Comparison of ENCODE assay signal across 12 cellular contexts in genomic region chr15:99605490-99605931, GRCh38. TPM values are rescaled to one million over a fixed set of nuclear protein-coding genes. Genes with fewer than 3 reads are reported as not detected.
A peak's percentile ranks its signal among the peaks of the same experiment; 100 is the strongest.
DNase-seq lines count a peak whose midpoint lies in the region; ATAC-seq and TF ChIP-seq lines count a peak whose summit lies in the region.
"Had no signal": no experiment of that assay in that cellular context is flagged by ENCODE, and none has a peak within 500 bp of the region (broad histone marks: within the 10 kb centered on the region; RNA-seq: fewer than 3 reads in every experiment).

No MANE protein-coding gene starts in this region.

- no peak overlapping the region for H3K18ac ChIP-seq in mesenchymal stem cell (ENCODE audit: low read depth in 1 of 2, low read length in 2 of 2)

- H2AK5ac ChIP-seq in mesenchymal stem cell (ENCODE audit: low read length, severe bottlenecking) = no peak overlapping the region

- H3K36me3 ChIP-seq in BLaER1 treated with 17β-estradiol and CSF1 and Interleukin-3, amounts not matched to agents 10 nM and 100 nM = peaks cover 24 to 92% (median 73%) of the 10 kb centered on the region in 11 experiments
- peaks cover 0 to 21% of the 10 kb centered on the region in 2 experiments for H3K36me3 ChIP-seq in mesenchymal stem cell (ENCODE audit: control insufficient read depth in 1 of 2, insufficient read depth in 2 of 2, low read depth in 1 of 2, low read length in 2 of 2)

- WGBS in mesenchymal stem cell = 95% methylated on average over 6 of the region's 6 CpGs

- H3K4ac ChIP-seq in mesenchymal stem cell (ENCODE audit: low read depth in 1 of 2, low read length in 2 of 2) = no peak overlapping the region

- CTCF ChIA-PET in activated CD8-positive, alpha-beta memory T cell treated with anti-CD3 and anti-CD28 coated beads, Interleukin-2, amount 10 ng/mL, durations not matched to agents 7 days and 5 days (lab: Charles Lee) = no interaction called here

- H3K27me3 Mint-ChIP-seq in activated CD8-positive, alpha-beta memory T cell treated with anti-CD3 and anti-CD28 coated beads, Interleukin-2, amount 10 ng/mL, durations not matched to agents 7 days and 5 days = no peaks in the 10 kb centered on the region

- H4K91ac ChIP-seq in mesenchymal stem cell (ENCODE audit: low read length) = no peak overlapping the region

- H3K79me1 ChIP-seq in mesenchymal stem cell (replicated peaks; ENCODE audit: low read length, poor library complexity, severe bottlenecking) = peaks cover 3% of the 10 kb centered on the region

- H3K4me1 Mint-ChIP-seq in activated CD8-positive, alpha-beta memory T cell treated with anti-CD3 and anti-CD28 coated beads, Interleukin-2, amount 10 ng/mL, durations not matched to agents 7 days and 5 days = no peaks in the 10 kb centered on the region

- peaks cover 7% of the 10 kb centered on the region for H3K9me3 Mint-ChIP-seq in activated CD8-positive, alpha-beta memory T cell treated with anti-CD3 and anti-CD28 coated beads, Interleukin-2, amount 10 ng/mL, durations not matched to agents 7 days and 5 days (ENCODE audit: low read depth)

- H2AFZ ChIP-seq in mesenchymal stem cell (ENCODE audit: low read depth, low read length) = no peak overlapping the region

- peak overlapping the region in 8 of 11 experiments; percentile 47 to 76 (median 64); a peak in 16 of 22 replicates for H3K27ac ChIP-seq in BLaER1 treated with 17β-estradiol and CSF1 and Interleukin-3, amounts not matched to agents 10 nM and 100 nM
- peak overlapping the region; percentile 47 for H3K27ac ChIP-seq in mesenchymal stem cell (ENCODE audit: low read length, poor library complexity, severe bottlenecking)
- H3K27ac ChIP-seq in dorsolateral prefrontal cortex = no peak overlapping the region

- ATAC-seq in HG02970 (IDR thresholded peaks at IDR 0.05; ENCODE audit: low FRiP score, unreplicated experiment) = no peak
- ATAC-seq in activated CD8-positive, alpha-beta memory T cell treated with anti-CD3 and anti-CD28 coated beads, Interleukin-2, amount 10 ng/mL, durations not matched to agents 7 days and 5 days = no peak

- no peaks in the 10 kb centered on the region for H3K27me3 ChIP-seq in BLaER1 treated with 17β-estradiol and CSF1 and Interleukin-3, amounts not matched to agents 10 nM and 100 nM
- H3K27me3 ChIP-seq in mesenchymal stem cell (ENCODE audit: control insufficient read depth in 1 of 2, insufficient read depth in 1 of 2, low read length in 2 of 2) (no peaks in the 10 kb centered on the region), dorsolateral prefrontal cortex (no peaks in the 10 kb centered on the region)

- DNase-seq in choroid plexus epithelial cell (ENCODE audit: low read depth) (peak; percentile 36), mesenchymal stem cell (no peak), mucosa of gallbladder (ENCODE audit: low spot score) (no peak), dorsolateral prefrontal cortex (no peak)
- no peak for DNase-seq in activated CD8-positive, alpha-beta memory T cell treated with anti-CD3 and anti-CD28 coated beads, Interleukin-2, amount 10 ng/mL, durations not matched to agents 7 days and 5 days
- DNase-seq: activated T-cell treated with anti-CD3 and anti-CD28 coated beads, Interleukin-2, amount 50 U/mL, for 48 hours; mesendoderm; NCI-H1105; NCI-H446 treated with DMSO at 0.1 percent for 48 hours had no signal

- no peak overlapping the region for H2BK15ac ChIP-seq in mesenchymal stem cell (ENCODE audit: low read depth, poor library complexity, severe bottlenecking)

- peaks cover 33 to 96% (median 70%) of the 10 kb centered on the region in 11 experiments; a peak in 20 of 22 replicates for H4K20me1 ChIP-seq in BLaER1 treated with 17β-estradiol and CSF1 and Interleukin-3, amounts not matched to agents 10 nM and 100 nM

- no peak overlapping the region for H3K27ac Mint-ChIP-seq in activated CD8-positive, alpha-beta memory T cell treated with anti-CD3 and anti-CD28 coated beads, Interleukin-2, amount 10 ng/mL, durations not matched to agents 7 days and 5 days

- H3K14ac ChIP-seq in mesenchymal stem cell (ENCODE audit: low read length in 2 of 2) = no peak overlapping the region

- no peak overlapping the region for H2BK12ac ChIP-seq in mesenchymal stem cell (ENCODE audit: low read length in 2 of 2)

- H3K4me1 ChIP-seq in BLaER1 treated with 17β-estradiol and CSF1 and Interleukin-3, amounts not matched to agents 10 nM and 100 nM = peaks cover 25 to 41% (median 31%) of the 10 kb centered on the region in 10 experiments
- peaks cover 7% of the 10 kb centered on the region for H3K4me1 ChIP-seq in mesenchymal stem cell (ENCODE audit: control insufficient read depth, insufficient read depth, low read depth, low read length)

- peaks cover 0 to 51% (median 34%) of the 10 kb centered on the region in 11 experiments; a peak in 20 of 22 replicates for H3K9me3 ChIP-seq in BLaER1 treated with 17β-estradiol and CSF1 and Interleukin-3, amounts not matched to agents 10 nM and 100 nM (replicated peaks in 1 of 11)
- H3K9me3 ChIP-seq in mesenchymal stem cell (ENCODE audit: control insufficient read depth, low read length) = peaks cover 1% of the 10 kb centered on the region

- peak overlapping the region in 5 of 11 experiments; percentile 6 to 59 (median 19); a peak in 3 of 22 replicates for H3K9ac ChIP-seq in BLaER1 treated with 17β-estradiol and CSF1 and Interleukin-3, amounts not matched to agents 10 nM and 100 nM
- H3K9ac ChIP-seq in mesenchymal stem cell (ENCODE audit: low read length) = no peak overlapping the region

- 0 out of 2 replicates have a peak, but pooled peaks have one; percentile 18 for TF ChIP-seq EP300 in Ishikawa (IDR thresholded peaks at IDR 0.05; ENCODE audit: borderline replicate concordance)

- H3K4me3 Mint-ChIP-seq in activated CD8-positive, alpha-beta memory T cell treated with anti-CD3 and anti-CD28 coated beads, Interleukin-2, amount 10 ng/mL, durations not matched to agents 7 days and 5 days = no peak overlapping the region

- no peak overlapping the region for H2BK120ac ChIP-seq in mesenchymal stem cell (ENCODE audit: low read depth, low read length)

- peaks cover 33% of the 10 kb centered on the region for H3K36me3 Mint-ChIP-seq in activated CD8-positive, alpha-beta memory T cell treated with anti-CD3 and anti-CD28 coated beads, Interleukin-2, amount 10 ng/mL, durations not matched to agents 7 days and 5 days

- H3K4me2 ChIP-seq in BLaER1 treated with 17β-estradiol and CSF1 and Interleukin-3, amounts not matched to agents 10 nM and 100 nM = peak overlapping the region in 9 of 11 experiments; percentile 21 to 77 (median 55); a peak in 13 of 22 replicates
- H3K4me2 ChIP-seq in mesenchymal stem cell (ENCODE audit: low read length, poor library complexity, severe bottlenecking) = no peak overlapping the region

- TF ChIP-seq RAD21 in Ishikawa (IDR thresholded peaks at IDR 0.05; ENCODE audit: low read depth) = no peak

- no peak overlapping the region for H3K4me3 ChIP-seq in BLaER1 treated with 17β-estradiol and CSF1 and Interleukin-3, amounts not matched to agents 10 nM and 100 nM
- H3K4me3 ChIP-seq in choroid plexus epithelial cell (ENCODE audit: low read depth, low read length) = no peak overlapping the region
- no peak overlapping the region for H3K4me3 ChIP-seq in mesenchymal stem cell (ENCODE audit: insufficient read depth in 1 of 2, low read depth in 1 of 2, low read length in 2 of 2)
- H3K4me3 ChIP-seq in dorsolateral prefrontal cortex = no peak overlapping the region

- intact Hi-C loops in dorsolateral prefrontal cortex (cut with DNase I) = no loop called here

- no peak overlapping the region for H2BK5ac ChIP-seq in mesenchymal stem cell (ENCODE audit: low read depth, low read length, poor library complexity, severe bottlenecking)

- no peak overlapping the region for H4K8ac ChIP-seq in mesenchymal stem cell (ENCODE audit: low read length)

- H3K23ac ChIP-seq in mesenchymal stem cell (ENCODE audit: low read length in 2 of 2) = no peak overlapping the region

- TF ChIP-seq CTCF in choroid plexus epithelial cell (conservative IDR thresholded peaks at IDR 0.05; ENCODE audit: low read depth, low read length) (no peak), dorsolateral prefrontal cortex (IDR thresholded peaks at IDR 0.05 in 54 of 56, conservative IDR thresholded peaks at IDR 0.05 in 2 of 56; ENCODE audit: low read depth in 1 of 56, partially characterized antibody in 56 of 56) (no peak)

TF ChIP-seq in Ishikawa, 13 proteins besides CTCF, POLR2A, EP300 and RAD21:
- TF ChIP-seq EGR1 (IDR thresholded peaks at IDR 0.05) = peak; percentile 65; the same call in 1 of the 2 replicates
- TF ChIP-seq NFIC (IDR thresholded peaks at IDR 0.05) = peak; percentile 86
- TF ChIP-seq TEAD4 (IDR thresholded peaks at IDR 0.05) = peak; percentile 7; the same call in 1 of the 2 replicates
- TF ChIP-seq FOXM1 (IDR thresholded peaks at IDR 0.05; ENCODE audit: borderline replicate concordance, low read depth) = no peak
- TF ChIP-seq TCF12 (IDR thresholded peaks at IDR 0.05; ENCODE audit: low read depth) = peak; percentile 56; the same call in 1 of the 2 replicates

RNA-seq across cellular contexts. Expression of gene MEF2A, which starts 39.7 kb away (rescaled TPM):
- polyA plus RNA-seq in mesenchymal stem cell (2013, experiment 1 of 2) = 26.0 TPM
- 25.6 TPM for polyA plus RNA-seq in mesenchymal stem cell (2013, experiment 2 of 2)
- 10 to 100 TPM; 20.4 to 23.4 TPM for total RNA-seq in activated CD8-positive, alpha-beta memory T cell treated with anti-CD3 and anti-CD28 coated beads, Interleukin-2, amount 10 ng/mL, durations not matched to agents 7 days and 5 days
- 50.6 TPM for total RNA-seq in mucosa of gallbladder
- total RNA-seq in dorsolateral prefrontal cortex = 100 to 1,000 TPM in 48 of 120 experiments, 10 to 100 TPM in 72; 54.3 to 131 (median 97.1) TPM

Comparison
In these comparisons a context has a peak if more than half of its experiments do, and no peak if none do; other contexts are left out.
1. H3K27ac ChIP-seq: peak in BLaER1 treated with 17β-estradiol and CSF1 and Interleukin-3, amounts not matched to agents 10 nM and 100 nM (8 of 11) and mesenchymal stem cell (single experiment); none in dorsolateral prefrontal cortex (0 of 59).